In the genomic region with DNA sequence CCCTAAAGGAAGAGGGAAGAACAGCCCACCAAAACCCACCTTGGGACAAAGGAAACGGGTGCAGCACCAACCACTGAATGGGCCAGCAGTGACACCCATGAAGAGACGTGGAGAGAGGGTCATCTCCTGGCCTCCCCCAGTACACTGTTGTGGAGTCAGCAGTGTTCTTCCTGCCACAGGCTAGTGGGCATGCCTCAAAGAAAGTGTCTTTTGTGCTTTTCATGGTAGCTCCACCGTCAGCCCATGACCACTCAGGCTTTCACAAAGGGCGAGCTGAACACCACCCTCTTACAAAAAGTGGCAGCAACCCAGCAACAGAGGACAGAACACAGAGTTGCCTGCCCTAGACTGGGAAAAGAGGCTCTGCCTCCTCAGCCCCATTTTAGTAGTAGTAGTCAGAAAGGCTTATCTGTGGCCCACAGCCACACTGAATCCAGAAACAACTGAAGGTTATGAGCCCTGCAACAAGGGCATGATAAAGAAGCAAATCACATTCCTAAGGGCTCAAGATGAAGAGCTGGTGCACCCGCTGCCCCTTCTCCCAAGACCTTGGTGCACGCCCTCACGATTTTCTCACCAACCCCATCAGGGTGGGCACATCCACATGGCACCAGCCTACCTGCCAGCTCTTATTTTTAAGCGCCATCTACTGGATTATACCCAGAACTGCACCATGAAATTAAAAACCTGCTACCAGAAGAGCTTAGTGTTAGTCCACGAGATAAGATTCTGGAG, we compare ENCODE assay signal across 14 cellular contexts. TPM values are rescaled to one million over a fixed set of nuclear protein-coding genes. Genes with fewer than 3 reads are reported as not detected.
A peak's percentile ranks its signal among the peaks of the same experiment; 100 is the strongest.
DNase-seq lines count a peak whose midpoint lies in the region; ATAC-seq and TF ChIP-seq lines count a peak whose summit lies in the region.
"Had no signal": no experiment of that assay in that cellular context is flagged by ENCODE, and none has a peak within 500 bp of the region (broad histone marks: within the 10 kb centered on the region; RNA-seq: fewer than 3 reads in every experiment).

No MANE protein-coding gene starts in this region.

- H3K4me1 ChIP-seq in PC-9 (replicated peaks; ENCODE audit: insufficient read depth), result no peaks in the 10 kb centered on the region

- H3K9me2 ChIP-seq in PC-9 (ENCODE audit: insufficient read depth), result no peaks in the 10 kb centered on the region

- no peaks in the 10 kb centered on the region for H3K27me3 ChIP-seq in PC-9 (ENCODE audit: insufficient read depth, low read depth)
- H3K27me3 ChIP-seq: MG63, spleen had no signal

- H3K4me3 ChIP-seq in GM12875 (ENCODE audit: low read depth, low read length), result no peak overlapping the region
- H3K4me3 ChIP-seq in PC-9, result no peak overlapping the region
- H3K4me3 ChIP-seq in fibroblast of villous mesenchyme (ENCODE audit: low read depth, low read length), result no peak overlapping the region
- H3K4me3 ChIP-seq: MG63, spleen had no signal

- H3K4me2 ChIP-seq in PC-9, result no peak overlapping the region

- TF ChIP-seq CTCF in 22Rv1 (IDR thresholded peaks at IDR 0.05), result peak; percentile 45
- 0 out of 2 replicates have a peak, but pooled peaks have one; percentile 25 for TF ChIP-seq CTCF in GM12875 (IDR thresholded peaks at IDR 0.05; ENCODE audit: borderline replicate concordance, insufficient read depth, low read depth, low read length)
- peak; percentile 44 for TF ChIP-seq CTCF in PC-9 (conservative IDR thresholded peaks at IDR 0.05)
- peak; percentile 38 for TF ChIP-seq CTCF in fibroblast of villous mesenchyme (IDR thresholded peaks at IDR 0.05; ENCODE audit: insufficient read depth, low read depth, low read length)

- no peaks in the 10 kb centered on the region for H3K36me3 ChIP-seq in PC-9 (ENCODE audit: low read depth)
- H3K36me3 ChIP-seq: MG63 had no signal

- intact Hi-C loops in PC-9 (cut with micrococcal nuclease; ENCODE audit: unreplicated experiment), result no loop called here

- ATAC-seq in GM21825 (IDR thresholded peaks at IDR 0.05; ENCODE audit: unreplicated experiment), result no peak

- POLR2A ChIA-PET in PC-9 (lab: Charles Lee; ENCODE audit: unreplicated experiment), result no interaction called here

- H3K9me3 ChIP-seq in PC-9 (ENCODE audit: insufficient read depth, low read depth), result no peaks in the 10 kb centered on the region
- H3K9me3 ChIP-seq: MG63 had no signal

- H3K27ac ChIP-seq in 22Rv1 (no peak overlapping the region), PC-9 (no peak overlapping the region)
- H3K27ac ChIP-seq: spleen had no signal

- H3K79me2 ChIP-seq in PC-9 (ENCODE audit: low read depth), result no peaks in the 10 kb centered on the region

- H3F3A ChIP-seq in PC-9 (ENCODE audit: insufficient read depth, low read depth), result no peaks in the 10 kb centered on the region

- CTCF ChIA-PET in PC-9 (lab: Charles Lee), result no interaction called here

- BruUV-seq in PC-9 (replicated peaks; lab: Mats Ljungman, UMichigan), result no TSS peak

- DNase-seq in PC-9 (no peak), fibroblast of villous mesenchyme (ENCODE audit: low read depth) (no peak), A172 (ENCODE audit: low spot score) (no peak), AG08395 (ENCODE audit: low spot score) (no peak)
- no peak for DNase-seq in activated naive CD4-positive, alpha-beta T cell treated with anti-CD3 and anti-CD28 coated beads, Interleukin-2, amount 50 U/mL, for 16 hours
- DNase-seq: activated T-cell treated with anti-CD3 and anti-CD28 coated beads, Interleukin-2, amount 50 U/mL, for 24 hours; C1 segment of cervical spinal cord; caudate nucleus; MG63; NCI-H774; spleen had no signal

- H2AFZ ChIP-seq in PC-9, result no peak overlapping the region

- no peaks in the 10 kb centered on the region for H4K20me1 ChIP-seq in PC-9 (ENCODE audit: insufficient read depth)

RNA-seq across cellular contexts. Expression of gene RAB28, which starts 53.1 kb away (rescaled TPM):
- total RNA-seq in PC-9 (2021), result 15.8 and 17.5 TPM in 2 replicates
- 20.6 and 21.6 TPM in 2 replicates for total RNA-seq in fibroblast of villous mesenchyme
- total RNA-seq in A172 (2014; rRNA removed; shearing (Covaris generic)), result 26.5 and 34.8 TPM in 2 replicates
